7 cellular contexts compared by ENCODE assay signal in the genomic region with DNA sequence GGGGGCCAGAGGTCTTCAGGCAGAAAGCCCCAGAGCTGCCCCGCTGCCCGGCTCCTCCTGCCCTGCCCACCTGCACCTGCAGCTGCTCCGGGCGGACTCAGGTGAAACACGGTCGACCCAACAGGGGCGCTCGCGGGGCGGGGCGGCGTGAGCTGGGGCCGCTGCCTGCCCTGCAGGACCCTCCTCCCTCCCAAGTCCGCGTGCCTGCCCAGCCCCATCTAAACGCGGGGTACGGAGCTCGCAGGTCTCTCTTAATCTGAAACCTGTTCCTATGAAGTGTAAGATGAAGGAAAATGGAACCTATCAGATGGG. TPM values are rescaled to one million over a fixed set of nuclear protein-coding genes. Genes with fewer than 3 reads are reported as not detected.
DNase-seq lines count a peak whose midpoint lies in the region; ATAC-seq and TF ChIP-seq lines count a peak whose summit lies in the region.
"Had no signal": no experiment of that assay in that cellular context is flagged by ENCODE, and none has a peak within 500 bp of the region (broad histone marks: within the 10 kb centered on the region; RNA-seq: fewer than 3 reads in every experiment).

No MANE protein-coding gene starts in this region.

- no peak for DNase-seq in CD4-positive, alpha-beta T cell
- DNase-seq in NCI-H345 (lab: John Stamatoyannopoulos, UW) (peak; percentile 74), NAMALWA (ENCODE audit: low spot score) (no peak), NCI-H1694 (lab: John Stamatoyannopoulos, UW) (no peak), DMS114 treated with DMSO at 0.1 percent for 48 hours (lab: John Stamatoyannopoulos, UW; ENCODE audit: unreplicated experiment) (no peak)
- DNase-seq: hippocampal formation had no signal

- no peak for ATAC-seq in CD4-positive, alpha-beta T cell (ENCODE audit: poor library complexity)

- peak overlapping the region; percentile 7; the same call in 1 of the 2 replicates for H3K9ac ChIP-seq in iPS-20b (ENCODE audit: low read depth, low read length)

- H3K9me3 ChIP-seq in CD4-positive, alpha-beta T cell (ENCODE audit: control insufficient read depth, low read length) = no peaks in the 10 kb centered on the region
- no peaks in the 10 kb centered on the region for H3K9me3 ChIP-seq in iPS-20b (ENCODE audit: insufficient read depth, low read depth, low read length)

- H3K4me1 ChIP-seq in iPS-20b (ENCODE audit: insufficient read depth, low read length) = peaks cover 6% of the 10 kb centered on the region; the same call in 1 of the 2 replicates

- H3K36me3 ChIP-seq in iPS-20b (ENCODE audit: insufficient read depth, low read depth, low read length) = no peaks in the 10 kb centered on the region; the same call in 1 of the 2 replicates

- H3K27ac Mint-ChIP-seq in CD4-positive, alpha-beta T cell = peak overlapping the region; percentile 61

- H3K4me3 Mint-ChIP-seq in CD4-positive, alpha-beta T cell = peak overlapping the region; percentile 78

- H3K27ac ChIP-seq in CD4-positive, alpha-beta T cell (ENCODE audit: low read depth, low read length) = no peak overlapping the region
- H3K27ac ChIP-seq in iPS-20b (ENCODE audit: low read length) = no peak overlapping the region

- intact Hi-C loops in CD4-positive, alpha-beta T cell (cut with DNase I, micrococcal nuclease) = no loop called here

- H3K36me3 Mint-ChIP-seq in CD4-positive, alpha-beta T cell (ENCODE audit: low read depth) = peaks cover 40% of the 10 kb centered on the region

- TF ChIP-seq CTCF in CD4-positive, alpha-beta T cell (IDR thresholded peaks at IDR 0.05) = no peak

- POLR2A ChIA-PET in CD4-positive, alpha-beta T cell (lab: Charles Lee) = interaction anchor here (1.0 to 2.9 kb wide), 2 partner anchors 11 to 41 kb away, joined by 3 to 7 read pairs; partner anchors contain the start of gene UQCC4

- H3K27me3 ChIP-seq in CD4-positive, alpha-beta T cell (ENCODE audit: control insufficient read depth, insufficient read depth, low read length) = no peaks in the 10 kb centered on the region
- no peaks in the 10 kb centered on the region for H3K27me3 ChIP-seq in iPS-20b (ENCODE audit: insufficient read depth, low read length)

- no peaks in the 10 kb centered on the region for H3K9me3 Mint-ChIP-seq in CD4-positive, alpha-beta T cell

- CTCF ChIA-PET in CD4-positive, alpha-beta T cell (lab: Charles Lee) = interaction anchor here (0.6 to 3.8 kb wide), 2 partner anchors 16 to 121 kb away, joined by 3 to 15 read pairs; no protein-coding TSS in a partner anchor

- H3K4me3 ChIP-seq in iPS-20b (ENCODE audit: low read length) = peak overlapping the region; percentile 58; the same call in 1 of the 2 replicates

- H3K4me1 Mint-ChIP-seq in CD4-positive, alpha-beta T cell (ENCODE audit: low read depth) = peaks cover 9% of the 10 kb centered on the region

- H3K27me3 Mint-ChIP-seq in CD4-positive, alpha-beta T cell = no peaks in the 10 kb centered on the region

RNA-seq across cellular contexts. Expression of gene GNPTG, which starts 28.1 kb away (rescaled TPM):
- 10 to 100 TPM; 27.6 to 32.0 TPM for total RNA-seq in CD4-positive, alpha-beta T cell

RNA-seq across cellular contexts. Expression of gene TSR3, which starts 28.1 kb away (rescaled TPM):
- total RNA-seq in CD4-positive, alpha-beta T cell = 10 to 100 TPM; 19.9 to 21.4 TPM

RNA-seq across cellular contexts. Expression of gene UNKL, which starts 34.7 kb away (rescaled TPM):
- 10 to 100 TPM; 52.6 to 53.2 TPM for total RNA-seq in CD4-positive, alpha-beta T cell

RNA-seq across cellular contexts. Expression of gene UQCC4, which starts 40.7 kb away (rescaled TPM):
- total RNA-seq in CD4-positive, alpha-beta T cell = 1 to 10 TPM; 6.9 to 7.6 TPM

RNA-seq across cellular contexts. Expression of gene BAIAP3, which starts 46.4 kb away (rescaled TPM):
- total RNA-seq in CD4-positive, alpha-beta T cell = 10 to 100 TPM; 19.6 to 21.5 TPM
